1 cellular context compared by ENCODE assay signal in genomic region chr13:90492872-90493271, GRCh38.
TF ChIP-seq lines count a peak whose summit lies in the region.

No MANE protein-coding gene starts in this region.

TF ChIP-seq in K562, 482 proteins besides CTCF, POLR2A, EP300 and RAD21 (continued from another document):
- no peak for TF ChIP-seq ATF6 (CRISPR knock-in tag; IDR thresholded peaks at IDR 0.05)
- TF ChIP-seq KLF13 (tag; IDR thresholded peaks at IDR 0.05; ENCODE audit: borderline replicate concordance, low read depth): no peak
